1 cellular context compared by ENCODE assay signal in the genomic region with DNA sequence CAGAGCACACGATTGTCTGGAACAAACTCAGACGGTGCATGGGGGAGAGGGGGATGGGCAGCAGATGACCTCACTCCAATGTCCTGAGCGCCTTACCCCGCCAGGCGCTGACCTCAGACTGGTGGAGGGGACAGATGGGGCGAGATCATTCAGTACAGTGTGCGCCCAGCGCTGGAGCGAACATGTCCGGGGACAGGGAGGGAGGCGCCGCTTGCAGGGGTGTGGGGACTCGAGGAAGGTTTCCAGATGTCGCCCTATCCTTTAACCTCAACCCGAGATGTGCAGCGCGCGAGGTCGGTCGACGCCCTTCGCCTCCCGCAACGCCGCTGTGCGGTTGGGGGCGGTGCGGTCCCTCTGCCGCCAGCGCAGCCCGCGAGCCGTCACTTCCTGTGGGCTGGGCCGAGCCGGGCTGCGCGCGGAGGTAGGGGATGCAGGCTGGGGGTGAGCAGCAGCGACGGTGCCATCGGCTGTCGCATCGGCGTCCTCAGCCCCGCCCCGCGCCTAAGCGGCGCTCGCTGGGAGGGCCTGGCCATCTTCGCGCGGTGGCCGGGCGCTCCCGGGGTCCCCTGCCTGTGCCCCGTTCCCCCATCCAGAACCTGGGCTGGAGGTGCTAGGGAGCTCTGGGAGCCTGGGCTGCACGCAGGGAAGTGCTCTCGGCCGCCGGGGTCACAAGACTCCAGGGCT.
TF ChIP-seq lines count a peak whose summit lies in the region.

No MANE protein-coding gene starts in this region.

TF ChIP-seq in GM12878, 131 proteins besides CTCF, POLR2A, EP300 and RAD21 (continues in another document):
- TF ChIP-seq RFX5 (IDR thresholded peaks at IDR 0.05; ENCODE audit: low read depth, low read length) (no peak), NBN (IDR thresholded peaks at IDR 0.05) (0 out of 2 replicates have a peak, but pooled peaks have one; percentile 24), JUNB (IDR thresholded peaks at IDR 0.05) (no peak), CREB1 (IDR thresholded peaks at IDR 0.05; ENCODE audit: low read depth) (peak; percentile 46; the same call in 1 of the 2 replicates), SPI1 (IDR thresholded peaks at IDR 0.05; ENCODE audit: borderline replicate concordance, insufficient read depth, low read depth, low read length) (0 out of 2 replicates have a peak, but pooled peaks have one; percentile 2), POLR2AphosphoS5 (IDR thresholded peaks at IDR 0.05; ENCODE audit: low read length) (no peak), RUNX3 (IDR thresholded peaks at IDR 0.05; ENCODE audit: low read length) (peak; percentile 32), BHLHE40 (IDR thresholded peaks at IDR 0.05; ENCODE audit: borderline replicate concordance in 1 of 2, low read depth in 2 of 2, low read length in 1 of 2) (peak in 1 of 2 experiments; percentile 25; a peak in 1 of 4 replicates), SREBF1 (IDR thresholded peaks at IDR 0.05; ENCODE audit: low read length) (no peak), RAD51 (IDR thresholded peaks at IDR 0.05) (no peak), CHD1 (IDR thresholded peaks at IDR 0.05; ENCODE audit: low read depth, low read length) (no peak), IKZF1 (conservative IDR thresholded peaks at IDR 0.05) (peak; percentile 68), ZZZ3 (IDR thresholded peaks at IDR 0.05; ENCODE audit: control insufficient read depth, insufficient read length, low read depth) (no peak), MTA2 (IDR thresholded peaks at IDR 0.05; ENCODE audit: low read depth) (0 out of 2 replicates have a peak, but pooled peaks have one; percentile 14), EGR1 (IDR thresholded peaks at IDR 0.05; ENCODE audit: borderline replicate concordance in 1 of 2, low read depth in 2 of 2, low read length in 2 of 2) (no peak), PAX5 (IDR thresholded peaks at IDR 0.05; ENCODE audit: borderline replicate concordance, low read depth, low read length) (no peak), HDAC2 (IDR thresholded peaks at IDR 0.05) (no peak), POU2F2 (IDR thresholded peaks at IDR 0.05; ENCODE audit: borderline replicate concordance, low read depth, low read length) (no peak), EED (IDR thresholded peaks at IDR 0.05; ENCODE audit: low read depth) (no peak), KLF5 (IDR thresholded peaks at IDR 0.05; ENCODE audit: partially characterized antibody) (no peak), SMC3 (IDR thresholded peaks at IDR 0.05; ENCODE audit: borderline replicate concordance, low read length) (no peak), PML (IDR thresholded peaks at IDR 0.05; ENCODE audit: low read length) (no peak), TCF7 (IDR thresholded peaks at IDR 0.05; ENCODE audit: borderline replicate concordance) (no peak), TCF3 (IDR thresholded peaks at IDR 0.05; ENCODE audit: borderline replicate concordance, insufficient read depth, low read depth, low read length) (no peak), IRF4 (IDR thresholded peaks at IDR 0.05; ENCODE audit: low read depth, low read length) (no peak), RB1 (IDR thresholded peaks at IDR 0.05; ENCODE audit: borderline replicate concordance) (no peak), RELA (IDR thresholded peaks at IDR 0.05; ENCODE audit: borderline replicate concordance, partially characterized antibody) (no peak), KDM1A (IDR thresholded peaks at IDR 0.05; ENCODE audit: borderline replicate concordance) (no peak), SKIL (IDR thresholded peaks at IDR 0.05; ENCODE audit: low read depth, poor library complexity, severe bottlenecking) (no peak), MEF2A (IDR thresholded peaks at IDR 0.05; ENCODE audit: insufficient read depth, low read depth, low read length) (no peak), BACH1 (IDR thresholded peaks at IDR 0.05; ENCODE audit: borderline replicate concordance) (0 out of 2 replicates have a peak, but pooled peaks have one; percentile 10), POLR2AphosphoS2 (IDR thresholded peaks at IDR 0.05; ENCODE audit: low read depth, low read length) (no peak), TCF12 (IDR thresholded peaks at IDR 0.05; ENCODE audit: low read depth, low read length) (no peak), SIX5 (IDR thresholded peaks at IDR 0.05; ENCODE audit: low read depth, low read length, severe bottlenecking) (no peak), RCOR1 (conservative IDR thresholded peaks at IDR 0.05; ENCODE audit: low read depth, low read length) (no peak), ATF7 (IDR thresholded peaks at IDR 0.05; ENCODE audit: low read depth) (peak; percentile 84), YBX1 (IDR thresholded peaks at IDR 0.05) (no peak), CHD4 (IDR thresholded peaks at IDR 0.05) (no peak), STAT1 (conservative IDR thresholded peaks at IDR 0.05) (no peak), ZNF207 (IDR thresholded peaks at IDR 0.05; ENCODE audit: borderline replicate concordance) (no peak), HSF1 (IDR thresholded peaks at IDR 0.05; ENCODE audit: low read depth, low read length) (no peak)
- TF ChIP-seq, protein P1, sequence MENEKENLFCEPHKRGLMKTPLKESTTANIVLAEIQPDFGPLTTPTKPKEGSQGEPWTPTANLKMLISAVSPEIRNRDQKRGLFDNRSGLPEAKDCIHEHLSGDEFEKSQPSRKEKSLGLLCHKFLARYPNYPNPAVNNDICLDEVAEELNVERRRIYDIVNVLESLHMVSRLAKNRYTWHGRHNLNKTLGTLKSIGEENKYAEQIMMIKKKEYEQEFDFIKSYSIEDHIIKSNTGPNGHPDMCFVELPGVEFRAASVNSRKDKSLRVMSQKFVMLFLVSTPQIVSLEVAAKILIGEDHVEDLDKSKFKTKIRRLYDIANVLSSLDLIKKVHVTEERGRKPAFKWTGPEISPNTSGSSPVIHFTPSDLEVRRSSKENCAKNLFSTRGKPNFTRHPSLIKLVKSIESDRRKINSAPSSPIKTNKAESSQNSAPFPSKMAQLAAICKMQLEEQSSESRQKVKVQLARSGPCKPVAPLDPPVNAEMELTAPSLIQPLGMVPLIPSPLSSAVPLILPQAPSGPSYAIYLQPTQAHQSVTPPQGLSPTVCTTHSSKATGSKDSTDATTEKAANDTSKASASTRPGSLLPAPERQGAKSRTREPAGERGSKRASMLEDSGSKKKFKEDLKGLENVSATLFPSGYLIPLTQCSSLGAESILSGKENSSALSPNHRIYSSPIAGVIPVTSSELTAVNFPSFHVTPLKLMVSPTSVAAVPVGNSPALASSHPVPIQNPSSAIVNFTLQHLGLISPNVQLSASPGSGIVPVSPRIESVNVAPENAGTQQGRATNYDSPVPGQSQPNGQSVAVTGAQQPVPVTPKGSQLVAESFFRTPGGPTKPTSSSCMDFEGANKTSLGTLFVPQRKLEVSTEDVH (IDR thresholded peaks at IDR 0.05; ENCODE audit: low read depth, partially characterized antibody), result no peak
- TF ChIP-seq, protein P2, sequence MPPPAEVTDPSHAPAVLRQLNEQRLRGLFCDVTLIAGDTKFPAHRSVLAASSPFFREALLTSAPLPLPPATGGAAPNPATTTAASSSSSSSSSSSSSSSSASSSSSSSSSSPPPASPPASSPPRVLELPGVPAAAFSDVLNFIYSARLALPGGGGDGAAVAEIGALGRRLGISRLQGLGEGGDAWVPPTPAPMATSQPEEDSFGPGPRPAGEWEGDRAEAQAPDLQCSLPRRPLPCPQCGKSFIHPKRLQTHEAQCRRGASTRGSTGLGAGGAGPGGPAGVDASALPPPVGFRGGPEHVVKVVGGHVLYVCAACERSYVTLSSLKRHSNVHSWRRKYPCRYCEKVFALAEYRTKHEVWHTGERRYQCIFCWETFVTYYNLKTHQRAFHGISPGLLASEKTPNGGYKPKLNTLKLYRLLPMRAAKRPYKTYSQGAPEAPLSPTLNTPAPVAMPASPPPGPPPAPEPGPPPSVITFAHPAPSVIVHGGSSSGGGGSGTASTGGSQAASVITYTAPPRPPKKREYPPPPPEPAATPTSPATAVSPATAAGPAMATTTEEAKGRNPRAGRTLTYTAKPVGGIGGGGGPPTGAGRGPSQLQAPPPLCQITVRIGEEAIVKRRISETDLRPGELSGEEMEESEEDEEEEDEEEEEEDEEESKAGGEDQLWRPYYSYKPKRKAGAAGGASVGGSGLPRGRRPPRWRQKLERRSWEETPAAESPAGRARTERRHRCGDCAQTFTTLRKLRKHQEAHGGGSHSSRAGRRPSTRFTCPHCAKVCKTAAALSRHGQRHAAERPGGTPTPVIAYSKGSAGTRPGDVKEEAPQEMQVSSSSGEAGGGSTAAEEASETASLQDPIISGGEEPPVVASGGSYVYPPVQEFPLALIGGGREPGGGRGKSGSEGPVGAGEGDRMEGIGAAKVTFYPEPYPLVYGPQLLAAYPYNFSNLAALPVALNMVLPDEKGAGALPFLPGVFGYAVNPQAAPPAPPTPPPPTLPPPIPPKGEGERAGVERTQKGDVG (CRISPR knock-in tag; IDR thresholded peaks at IDR 0.05), result no peak
- TF ChIP-seq, protein P3, sequence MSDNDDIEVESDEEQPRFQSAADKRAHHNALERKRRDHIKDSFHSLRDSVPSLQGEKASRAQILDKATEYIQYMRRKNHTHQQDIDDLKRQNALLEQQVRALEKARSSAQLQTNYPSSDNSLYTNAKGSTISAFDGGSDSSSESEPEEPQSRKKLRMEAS (IDR thresholded peaks at IDR 0.05; ENCODE audit: low read depth, low read length), result no peak
- TF ChIP-seq, protein P4, sequence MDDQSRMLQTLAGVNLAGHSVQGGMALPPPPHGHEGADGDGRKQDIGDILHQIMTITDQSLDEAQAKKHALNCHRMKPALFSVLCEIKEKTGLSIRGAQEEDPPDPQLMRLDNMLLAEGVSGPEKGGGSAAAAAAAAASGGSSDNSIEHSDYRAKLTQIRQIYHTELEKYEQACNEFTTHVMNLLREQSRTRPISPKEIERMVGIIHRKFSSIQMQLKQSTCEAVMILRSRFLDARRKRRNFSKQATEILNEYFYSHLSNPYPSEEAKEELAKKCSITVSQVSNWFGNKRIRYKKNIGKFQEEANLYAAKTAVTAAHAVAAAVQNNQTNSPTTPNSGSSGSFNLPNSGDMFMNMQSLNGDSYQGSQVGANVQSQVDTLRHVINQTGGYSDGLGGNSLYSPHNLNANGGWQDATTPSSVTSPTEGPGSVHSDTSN (IDR thresholded peaks at IDR 0.05; ENCODE audit: insufficient replicate concordance, low read depth, low read length), result no peak
- TF ChIP-seq, protein P5, sequence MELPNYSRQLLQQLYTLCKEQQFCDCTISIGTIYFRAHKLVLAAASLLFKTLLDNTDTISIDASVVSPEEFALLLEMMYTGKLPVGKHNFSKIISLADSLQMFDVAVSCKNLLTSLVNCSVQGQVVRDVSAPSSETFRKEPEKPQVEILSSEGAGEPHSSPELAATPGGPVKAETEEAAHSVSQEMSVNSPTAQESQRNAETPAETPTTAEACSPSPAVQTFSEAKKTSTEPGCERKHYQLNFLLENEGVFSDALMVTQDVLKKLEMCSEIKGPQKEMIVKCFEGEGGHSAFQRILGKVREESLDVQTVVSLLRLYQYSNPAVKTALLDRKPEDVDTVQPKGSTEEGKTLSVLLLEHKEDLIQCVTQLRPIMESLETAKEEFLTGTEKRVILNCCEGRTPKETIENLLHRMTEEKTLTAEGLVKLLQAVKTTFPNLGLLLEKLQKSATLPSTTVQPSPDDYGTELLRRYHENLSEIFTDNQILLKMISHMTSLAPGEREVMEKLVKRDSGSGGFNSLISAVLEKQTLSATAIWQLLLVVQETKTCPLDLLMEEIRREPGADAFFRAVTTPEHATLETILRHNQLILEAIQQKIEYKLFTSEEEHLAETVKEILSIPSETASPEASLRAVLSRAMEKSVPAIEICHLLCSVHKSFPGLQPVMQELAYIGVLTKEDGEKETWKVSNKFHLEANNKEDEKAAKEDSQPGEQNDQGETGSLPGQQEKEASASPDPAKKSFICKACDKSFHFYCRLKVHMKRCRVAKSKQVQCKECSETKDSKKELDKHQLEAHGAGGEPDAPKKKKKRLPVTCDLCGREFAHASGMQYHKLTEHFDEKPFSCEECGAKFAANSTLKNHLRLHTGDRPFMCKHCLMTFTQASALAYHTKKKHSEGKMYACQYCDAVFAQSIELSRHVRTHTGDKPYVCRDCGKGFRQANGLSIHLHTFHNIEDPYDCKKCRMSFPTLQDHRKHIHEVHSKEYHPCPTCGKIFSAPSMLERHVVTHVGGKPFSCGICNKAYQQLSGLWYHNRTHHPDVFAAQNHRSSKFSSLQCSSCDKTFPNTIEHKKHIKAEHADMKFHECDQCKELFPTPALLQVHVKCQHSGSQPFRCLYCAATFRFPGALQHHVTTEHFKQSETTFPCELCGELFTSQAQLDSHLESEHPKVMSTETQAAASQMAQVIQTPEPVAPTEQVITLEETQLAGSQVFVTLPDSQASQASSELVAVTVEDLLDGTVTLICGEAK (IDR thresholded peaks at IDR 0.05; ENCODE audit: borderline replicate concordance), result peak; percentile 38; the same call in 1 of the 2 replicates
